ENCODE assay signal across 8 cellular contexts in the genomic region with DNA sequence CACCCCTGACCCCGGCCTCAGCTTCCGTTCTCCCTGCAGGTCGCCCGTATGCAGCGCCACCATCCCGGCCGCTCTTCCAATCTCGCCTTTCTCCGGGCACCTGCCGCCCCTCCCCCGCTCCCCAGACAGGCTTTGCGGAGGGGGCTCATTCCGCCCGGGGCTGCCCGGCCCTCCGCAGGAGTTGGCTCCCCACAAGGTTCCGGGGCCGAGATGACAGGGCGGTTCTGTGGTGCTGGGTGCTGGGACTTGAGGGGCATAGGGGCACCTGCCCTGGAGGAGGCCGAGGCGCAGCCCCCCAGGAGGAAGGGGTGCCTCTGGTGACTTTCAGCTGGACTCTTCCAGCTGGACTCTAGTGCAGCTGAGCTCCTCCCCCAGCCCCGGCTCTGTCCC. TPM values are rescaled to one million over a fixed set of nuclear protein-coding genes. Genes with fewer than 3 reads are reported as not detected.
DNase-seq lines count a peak whose midpoint lies in the region; ATAC-seq and TF ChIP-seq lines count a peak whose summit lies in the region.
"Not testable (repeated sequence)": the region's sequence is repeated elsewhere in the genome, so short reads cannot be mapped to it uniquely, and the experiment has no call there.

No MANE protein-coding gene starts in this region.

- not testable (repeated sequence) for H3K4me1 ChIP-seq in Caco-2; Panc1 (ENCODE audit: control insufficient read depth, insufficient read depth, low read length); ovary (ENCODE audit: insufficient read depth); tibial artery

- H3K27me3 Mint-ChIP-seq in Caco-2 (ENCODE audit: insufficient read depth, unreplicated experiment) = peaks cover 17% of the 10 kb centered on the region
- H3K27me3 Mint-ChIP-seq in activated T-helper 2 cell treated with anti-CD3 and anti-CD28 coated beads, Interferon-gamma antibody, Interleukin-2, Interleukin-4, amounts not matched to agents 10 μg/mL and 5 μg/mL and 100 μg/mL, durations not matched to agents 14 hours and 24 hours and 36 hours (ENCODE audit: low read depth) = peaks cover 21% of the 10 kb centered on the region

- not testable (repeated sequence) for H3K9me3 ChIP-seq in Caco-2; Panc1 (ENCODE audit: control insufficient read depth, insufficient read depth, low read depth, low read length); ovary
- peaks cover 0 to 17% (median 13%) of the 10 kb centered on the region in 3 donors for H3K9me3 ChIP-seq in tibial artery

- TF ChIP-seq CTCF in Caco-2 (IDR thresholded peaks at IDR 0.05; ENCODE audit: insufficient read depth in 1 of 2, low read depth in 1 of 2, low read length in 1 of 2, severe bottlenecking in 1 of 2, unreplicated experiment in 1 of 2); Panc1 (IDR thresholded peaks at IDR 0.05); epithelial cell of proximal tubule (conservative IDR thresholded peaks at IDR 0.05; ENCODE audit: low read depth, low read length); ovary (IDR thresholded peaks at IDR 0.05); tibial artery (IDR thresholded peaks at IDR 0.05): not testable (repeated sequence)

- H3K27me3 ChIP-seq in Caco-2 (replicated peaks; ENCODE audit: control insufficient read depth, insufficient read depth, low read length); Panc1 (ENCODE audit: control insufficient read depth, insufficient read depth, low read length); ovary; tibial artery: not testable (repeated sequence)

- not testable (repeated sequence) for TF ChIP-seq EP300 in ovary (IDR thresholded peaks at IDR 0.05)

- not testable (repeated sequence) for DNase-seq in Caco-2; Panc1 (ENCODE audit: low read depth, low spot score); activated T-helper 2 cell treated with anti-CD3 and anti-CD28 coated beads, Interferon-gamma antibody, Interleukin-2, Interleukin-4, amounts not matched to agents 10 μg/mL and 5 μg/mL and 100 μg/mL, durations not matched to agents 14 hours and 24 hours and 36 hours (ENCODE audit: low spot score); epithelial cell of proximal tubule (ENCODE audit: low read depth); tibial artery
- DNase-seq in islet precursor cell = peak; percentile 37
- peak in 2 of 5 donors; percentile 22 to 43 for DNase-seq in ovary

- H3K4me3 Mint-ChIP-seq in Caco-2 (ENCODE audit: unreplicated experiment) = not testable (repeated sequence)
- peak overlapping the region; percentile 33 for H3K4me3 Mint-ChIP-seq in activated T-helper 2 cell treated with anti-CD3 and anti-CD28 coated beads, Interferon-gamma antibody, Interleukin-2, Interleukin-4, amounts not matched to agents 10 μg/mL and 5 μg/mL and 100 μg/mL, durations not matched to agents 14 hours and 24 hours and 36 hours (ENCODE audit: low read depth)

- peak; percentile 20 for ATAC-seq in HG02852 (IDR thresholded peaks at IDR 0.05; ENCODE audit: unreplicated experiment)
- peak; percentile 3; the same call in 1 of the 2 replicates for ATAC-seq in Panc1

- not testable (repeated sequence) for H3K27ac Mint-ChIP-seq in Caco-2 (ENCODE audit: unreplicated experiment); activated T-helper 2 cell treated with anti-CD3 and anti-CD28 coated beads, Interferon-gamma antibody, Interleukin-2, Interleukin-4, amounts not matched to agents 10 μg/mL and 5 μg/mL and 100 μg/mL, durations not matched to agents 14 hours and 24 hours and 36 hours

- H3K36me3 ChIP-seq in Caco-2 (ENCODE audit: control insufficient read depth, insufficient read depth, low read length); Panc1 (ENCODE audit: control insufficient read depth, insufficient read depth, low read length); ovary; tibial artery: not testable (repeated sequence)

- peak overlapping the region; percentile 10; the same call in 1 of the 2 replicates for H3K4me3 ChIP-seq in Caco-2 (ENCODE audit: low read depth, low read length)
- H3K4me3 ChIP-seq in Panc1 (ENCODE audit: low read depth in 2 of 2, low read length in 2 of 2) = peak overlapping the region; percentile 26 to 41; a peak in 3 of 4 replicates
- H3K4me3 ChIP-seq in epithelial cell of proximal tubule (ENCODE audit: low read depth, low read length) = peak overlapping the region; percentile 29
- peak overlapping the region; percentile 69 for H3K4me3 ChIP-seq in ovary
- peak overlapping the region; percentile 59 to 73 for H3K4me3 ChIP-seq in tibial artery

- H3K36me3 Mint-ChIP-seq in Caco-2 (ENCODE audit: insufficient read depth, unreplicated experiment); activated T-helper 2 cell treated with anti-CD3 and anti-CD28 coated beads, Interferon-gamma antibody, Interleukin-2, Interleukin-4, amounts not matched to agents 10 μg/mL and 5 μg/mL and 100 μg/mL, durations not matched to agents 14 hours and 24 hours and 36 hours (ENCODE audit: low read depth): not testable (repeated sequence)

- CTCF ChIA-PET in Caco-2 (lab: Charles Lee); Panc1 (lab: Charles Lee): not testable (repeated sequence)

- TF ChIP-seq POLR2A in ovary (IDR thresholded peaks at IDR 0.05) = not testable (repeated sequence)

- BruUV-seq in Caco-2 (replicated peaks; lab: Mats Ljungman, UMichigan); Panc1 (replicated peaks; lab: Mats Ljungman, UMichigan): not testable (repeated sequence)

- intact Hi-C loops in Caco-2 (cut with micrococcal nuclease; ENCODE audit: unreplicated experiment); Panc1 (cut with micrococcal nuclease; ENCODE audit: unreplicated experiment); activated T-helper 2 cell treated with anti-CD3 and anti-CD28 coated beads, Interferon-gamma antibody, Interleukin-2, Interleukin-4, amounts not matched to agents 10 μg/mL and 5 μg/mL and 100 μg/mL, durations not matched to agents 14 hours and 24 hours and 36 hours (cut with micrococcal nuclease); ovary (cut with DNase I): not testable (repeated sequence)
- intact Hi-C loops in tibial artery (cut with DNase I; ENCODE audit: low total_unique reads) = loop anchor here (5.0 kb wide), 1 partner anchor 88 kb away; a partner anchor contains a TSS

- H3K4me1 Mint-ChIP-seq in Caco-2 (ENCODE audit: low read depth, unreplicated experiment); activated T-helper 2 cell treated with anti-CD3 and anti-CD28 coated beads, Interferon-gamma antibody, Interleukin-2, Interleukin-4, amounts not matched to agents 10 μg/mL and 5 μg/mL and 100 μg/mL, durations not matched to agents 14 hours and 24 hours and 36 hours (ENCODE audit: low read depth): not testable (repeated sequence)

- 3 to 10% methylated on average over 9 to 13 of the region's 22 CpGs; no CpG with 5 or more reads in 1 of the 3 donors for WGBS in ovary, 3 donors

- not testable (repeated sequence) for H3K27ac ChIP-seq in Panc1 (ENCODE audit: low read length); ovary; tibial artery

- in situ Hi-C loops in Panc1 (cut with HindIII; ENCODE audit: low pct_unique_long_range_greater_than_20kb, low sequenced_read_pairs) = not testable (repeated sequence)

- POLR2A ChIA-PET in Caco-2 (lab: Charles Lee); Panc1 (lab: Charles Lee): not testable (repeated sequence)

- H3K9me3 Mint-ChIP-seq in Caco-2 (ENCODE audit: unreplicated experiment); activated T-helper 2 cell treated with anti-CD3 and anti-CD28 coated beads, Interferon-gamma antibody, Interleukin-2, Interleukin-4, amounts not matched to agents 10 μg/mL and 5 μg/mL and 100 μg/mL, durations not matched to agents 14 hours and 24 hours and 36 hours: not testable (repeated sequence)

RNA-seq across cellular contexts. Expression of a gene that starts 0.9 kb away (rescaled TPM):
- total RNA-seq in Caco-2 (2022) = 0.18 and 0.28 TPM in 2 replicates
- 0.98 TPM for total RNA-seq in Panc1 (2021; ENCODE audit: unreplicated experiment)
- 1.5 TPM for polyA plus RNA-seq in Panc1 (2012; ENCODE audit: insufficient read length)
- 0.09 and 0.11 TPM in 2 replicates for total RNA-seq in activated T-helper 2 cell treated with anti-CD3 and anti-CD28 coated beads, Interferon-gamma antibody, Interleukin-2, Interleukin-4, amounts not matched to agents 10 μg/mL and 5 μg/mL and 100 μg/mL, durations not matched to agents 14 hours and 24 hours and 36 hours
- 0.46 and 1.0 TPM in 2 replicates for total RNA-seq in epithelial cell of proximal tubule
- 1 to 10 TPM; 1.1 to 8.8 (median 2.3) TPM for total RNA-seq in ovary
- 1 to 10 TPM; 2.1 to 2.5 TPM for polyA plus RNA-seq in ovary

Comparison
In these comparisons a context has a peak if more than half of its experiments do, and no peak if none do; other contexts are left out.
1. H3K4me3 ChIP-seq: peak in every context shown above with its lines; median percentile 69 in ovary; 66 in tibial artery; 34 in Panc1; 29 in epithelial cell of proximal tubule; 10 in Caco-2.